15 cellular contexts compared by ENCODE assay signal in genomic region chr20:11906626-11907480, GRCh38. TPM values are rescaled to one million over a fixed set of nuclear protein-coding genes. Genes with fewer than 3 reads are reported as not detected.
DNase-seq lines count a peak whose midpoint lies in the region; ATAC-seq and TF ChIP-seq lines count a peak whose summit lies in the region.
"Had no signal": no experiment of that assay in that cellular context is flagged by ENCODE, and none has a peak within 500 bp of the region (broad histone marks: within the 10 kb centered on the region; RNA-seq: fewer than 3 reads in every experiment).

No MANE protein-coding gene starts in this region.

- peaks cover 2% of the 10 kb centered on the region for H3K4me1 Mint-ChIP-seq in CD14-positive monocyte

- H2AFZ ChIP-seq in hepatocyte = no peak overlapping the region

- H3K9me2 ChIP-seq in hepatocyte (replicated peaks; ENCODE audit: insufficient read depth) = no peaks in the 10 kb centered on the region

- H3K9me3 Mint-ChIP-seq in CD14-positive monocyte = peaks cover 0 to 9% (median 7%) of the 10 kb centered on the region in 7 donors

- no peak overlapping the region for H3K4me3 Mint-ChIP-seq in CD14-positive monocyte
- H3K4me3 Mint-ChIP-seq: activated naive CD8-positive, alpha-beta T cell; effector memory CD8-positive, alpha-beta T cell had no signal

- no peaks in the 10 kb centered on the region for H3K36me3 ChIP-seq in hepatocyte (replicated peaks; ENCODE audit: insufficient read depth, low read depth)
- H3K36me3 ChIP-seq: left lung, ovary had no signal

- intact Hi-C loops in CD14-positive monocyte (cut with micrococcal nuclease) = no loop called here

- peaks cover 99% of the 10 kb centered on the region for H3K79me2 ChIP-seq in hepatocyte

- H3K36me3 Mint-ChIP-seq in CD14-positive monocyte = peaks cover 0 to 4% of the 10 kb centered on the region in 2 donors
- H3K36me3 Mint-ChIP-seq: activated naive CD8-positive, alpha-beta T cell had no signal

- peaks cover 0 to 2% (median 0%) of the 10 kb centered on the region in 3 donors for H3K27me3 Mint-ChIP-seq in CD14-positive monocyte (ENCODE audit: low read depth in 3 of 3)
- H3K27me3 Mint-ChIP-seq: activated naive CD8-positive, alpha-beta T cell; effector memory CD8-positive, alpha-beta T cell had no signal

- H3K4me1 ChIP-seq in hepatocyte (ENCODE audit: insufficient read depth) = peaks cover 9% of the 10 kb centered on the region

- POLR2A ChIA-PET in RWPE1 (lab: Yijun Ruan, JAX; ENCODE audit: low non-redundant PET) = interaction anchor here (0.8 kb wide), 1 partner anchor 68 kb away, joined by 3 read pairs; no protein-coding TSS in a partner anchor

- TF ChIP-seq CTCF in RWPE1 (conservative IDR thresholded peaks at IDR 0.05; ENCODE audit: low read depth) (no peak), hepatocyte (IDR thresholded peaks at IDR 0.05; ENCODE audit: poor library complexity) (no peak), CD14-positive monocyte (IDR thresholded peaks at IDR 0.05) (no peak)

- peaks cover 12% of the 10 kb centered on the region for H4K20me1 ChIP-seq in hepatocyte (ENCODE audit: insufficient read depth, poor library complexity, severe bottlenecking)

- CTCF ChIA-PET in RWPE1 (lab: Yijun Ruan, JAX) = interaction anchor here (0.6 kb wide), 1 partner anchor 56 kb away, joined by 4 read pairs; no protein-coding TSS in a partner anchor

- H3K27ac ChIP-seq in RWPE1 (peak overlapping the region; percentile 52; the same call in 1 of the 2 replicates), hepatocyte (peak overlapping the region; percentile 57)
- H3K27ac ChIP-seq: left lung, ovary had no signal

- H3K9me3 ChIP-seq in hepatocyte (ENCODE audit: low read depth) = no peaks in the 10 kb centered on the region
- H3K9me3 ChIP-seq: left lung, ovary had no signal

- H3K4me2 ChIP-seq in hepatocyte = peak overlapping the region; percentile 3

- H3K27me3 ChIP-seq in hepatocyte = no peaks in the 10 kb centered on the region
- H3K27me3 ChIP-seq: left lung, ovary had no signal

- no peak overlapping the region for H3K4me3 ChIP-seq in hepatocyte
- H3K4me3 ChIP-seq: left lung, ovary had no signal

- WGBS in hepatocyte (ENCODE audit: low lambda C conversion rate, missing lambda C conversion rate) = 59% methylated on average over 4 of the region's 4 CpGs

- DNase-seq in DMS79 (lab: John Stamatoyannopoulos, UW) (peak; percentile 77), NCI-H1105 (lab: John Stamatoyannopoulos, UW) (peak; percentile 20), RWPE1 (ENCODE audit: low spot score) (peak; percentile 75), hepatocyte (ENCODE audit: low spot score) (no peak), COR-L47 (lab: John Stamatoyannopoulos, UW) (no peak), CD14-positive monocyte (ENCODE audit: low spot score) (no peak), hepatic stellate cell (ENCODE audit: low spot score) (no peak)
- DNase-seq: activated CD4-positive, alpha-beta T cell treated with anti-CD3 and anti-CD28 coated beads, Interleukin-2, amount 50 U/mL, for 1 hour; effector memory CD8-positive, alpha-beta T cell; left lung; NCI-H2107; ovary; stimulated activated CD4-positive, alpha-beta T cell treated with anti-CD3 and anti-CD28 coated beads, Interleukin-4, amount 100 ng/mL, for 4 hours had no signal

- no peak for ATAC-seq in GM19452 (IDR thresholded peaks at IDR 0.05; ENCODE audit: unreplicated experiment)
- ATAC-seq: effector memory CD8-positive, alpha-beta T cell; left lung had no signal

- peak overlapping the region in 1 of 7 donors; percentile 46 for H3K27ac Mint-ChIP-seq in CD14-positive monocyte
- H3K27ac Mint-ChIP-seq: activated naive CD8-positive, alpha-beta T cell; effector memory CD8-positive, alpha-beta T cell had no signal

RNA-seq across cellular contexts. Expression of gene BTBD3, which starts 10.8 kb away (rescaled TPM):
- total RNA-seq in hepatocyte = 68.3 and 79.0 TPM in 2 replicates
- 20.1 and 22.3 TPM in 2 replicates for polyA plus RNA-seq in hepatocyte
- 1 to 10 TPM; 4.4 to 5.5 TPM for polyA plus RNA-seq in CD14-positive monocyte

Comparison
In these comparisons a context has a peak if more than half of its experiments do, and no peak if none do; other contexts are left out.
1. DNase-seq: peak in DMS79 (single experiment), NCI-H1105 (single experiment) and RWPE1 (single experiment); none in hepatocyte (single experiment), COR-L47 (single experiment), CD14-positive monocyte (single experiment) and hepatic stellate cell (single experiment).